In the genomic region with DNA sequence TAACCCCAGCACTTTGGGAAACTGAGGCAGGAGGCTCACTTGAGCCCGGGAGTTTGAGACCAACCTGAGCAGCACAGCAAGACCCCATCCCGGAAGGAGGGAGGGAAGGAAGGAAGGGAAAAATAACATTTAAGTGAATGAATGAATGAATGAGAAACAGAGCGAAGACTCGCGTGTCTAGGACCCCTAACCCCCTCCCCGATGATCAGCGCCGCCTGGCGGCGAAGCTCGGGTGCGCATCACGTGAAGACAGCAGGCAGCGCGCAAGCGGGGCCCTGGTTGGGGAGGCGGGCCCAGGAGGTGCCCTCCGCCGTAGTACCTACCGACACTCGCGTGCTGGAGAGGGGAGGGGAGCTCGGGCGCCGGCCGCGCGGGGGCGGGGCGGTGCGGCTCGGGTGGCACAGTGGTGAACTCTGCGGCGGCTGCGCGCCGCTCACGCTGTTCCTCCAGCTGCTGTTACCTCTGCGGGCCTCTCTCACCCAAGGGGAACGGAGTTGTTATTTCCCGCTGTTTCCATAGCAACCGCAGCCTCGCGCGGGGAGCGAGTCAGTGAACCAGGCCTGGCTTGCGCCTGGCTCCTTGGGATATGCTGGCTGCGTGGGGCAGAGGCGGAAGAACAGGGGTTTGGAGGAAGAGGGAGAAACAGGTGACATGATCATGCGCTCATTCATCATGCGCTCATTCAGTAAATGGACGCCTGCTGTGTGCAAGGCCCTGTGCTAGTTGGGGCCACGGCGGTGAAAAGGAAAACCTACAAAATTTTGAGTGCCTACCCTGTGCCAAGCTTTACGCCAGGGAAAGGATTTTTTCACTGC, we compare ENCODE assay signal across 8 cellular contexts. TPM values are rescaled to one million over a fixed set of nuclear protein-coding genes. Genes with fewer than 3 reads are reported as not detected.
A peak's percentile ranks its signal among the peaks of the same experiment; 100 is the strongest.
DNase-seq lines count a peak whose midpoint lies in the region; FAIRE-seq and TF ChIP-seq lines count a peak whose summit lies in the region.

No MANE protein-coding gene starts in this region.

- no peaks in the 10 kb centered on the region for H3K36me3 Mint-ChIP-seq in stimulated activated naive CD8-positive, alpha-beta T cell treated with anti-CD3 and anti-CD28 coated beads, Interleukin-15, Interleukin-2, amounts not matched to agents 100 ng/mL and 50 ng/mL, for 24 hours (ENCODE audit: low read depth)

- FAIRE-seq in H54 (lab: Jason Lieb, UNC), result peak; percentile 94

- no peaks in the 10 kb centered on the region for H3K36me3 ChIP-seq in neural cell (ENCODE audit: insufficient read depth, low read length)

- no peak for TF ChIP-seq POLR2A in H54 (IDR thresholded peaks at IDR 0.05; ENCODE audit: low read depth, low read length)

- H3K27ac ChIP-seq in RWPE1 (no peak overlapping the region), neural cell (ENCODE audit: low read length) (peak overlapping the region; percentile 84)

- no peaks in the 10 kb centered on the region for H3K79me2 ChIP-seq in neural cell (replicated peaks; ENCODE audit: insufficient read depth, low read length)

- TF ChIP-seq RAD21 in neural cell (conservative IDR thresholded peaks at IDR 0.05), result peak; percentile 62

- H3K9ac ChIP-seq in neural cell (ENCODE audit: low read length), result peak overlapping the region; percentile 61

- H3K4me3 ChIP-seq in foreskin fibroblast (ENCODE audit: low read depth in 1 of 2, low read length in 2 of 2) (peak overlapping the region; percentile 53 to 64), neural cell (ENCODE audit: low read length) (peak overlapping the region; percentile 65)

- H3K4me3 Mint-ChIP-seq in stimulated activated naive CD8-positive, alpha-beta T cell treated with anti-CD3 and anti-CD28 coated beads, Interleukin-15, Interleukin-2, amounts not matched to agents 100 ng/mL and 50 ng/mL, for 24 hours, result peak overlapping the region; percentile 71

- DNase-seq in EH (ENCODE audit: low read depth) (peak; percentile 69), H54 (ENCODE audit: insufficient read length, low spot score) (peak; percentile 60), LoVo (ENCODE audit: low spot score) (peak; percentile 77), RWPE1 (ENCODE audit: low spot score) (peak; percentile 41), foreskin fibroblast (peak; percentile 56 to 84)
- peak; percentile 66 for DNase-seq in activated effector memory CD4-positive, alpha-beta T cell treated with Interleukin-2 at 50 U/mL for 16 hours

- CTCF ChIA-PET in RWPE1 (lab: Yijun Ruan, JAX), result interaction anchor here (0.6 to 1.1 kb wide), 8 partner anchors 10 to 1264 kb away, joined by 3 to 5 read pairs (median 4); no protein-coding TSS in a partner anchor

- POLR2A ChIA-PET in RWPE1 (lab: Yijun Ruan, JAX; ENCODE audit: low non-redundant PET), result no interaction called here

- peaks cover 17% of the 10 kb centered on the region for H3K4me1 Mint-ChIP-seq in stimulated activated naive CD8-positive, alpha-beta T cell treated with anti-CD3 and anti-CD28 coated beads, Interleukin-15, Interleukin-2, amounts not matched to agents 100 ng/mL and 50 ng/mL, for 24 hours (ENCODE audit: low read depth)

- no peaks in the 10 kb centered on the region for H3K9me3 Mint-ChIP-seq in stimulated activated naive CD8-positive, alpha-beta T cell treated with anti-CD3 and anti-CD28 coated beads, Interleukin-15, Interleukin-2, amounts not matched to agents 100 ng/mL and 50 ng/mL, for 24 hours

- H3K4me2 ChIP-seq in neural cell (ENCODE audit: low read length), result peak overlapping the region; percentile 30

- no peaks in the 10 kb centered on the region for H4K20me1 ChIP-seq in neural cell (ENCODE audit: insufficient read depth)

- peak; percentile 89 for TF ChIP-seq EP300 in neural cell (conservative IDR thresholded peaks at IDR 0.05; ENCODE audit: poor library complexity, severe bottlenecking)

- no peaks in the 10 kb centered on the region for H3F3A ChIP-seq in neural cell (ENCODE audit: insufficient read depth, low read length, poor library complexity, severe bottlenecking)

- TF ChIP-seq CTCF in RWPE1 (conservative IDR thresholded peaks at IDR 0.05; ENCODE audit: low read depth) (peak; percentile 73), foreskin fibroblast (IDR thresholded peaks at IDR 0.05; ENCODE audit: low read depth, low read length) (peak; percentile 96), neural cell (IDR thresholded peaks at IDR 0.05; ENCODE audit: poor library complexity, severe bottlenecking) (peak; percentile 87)

- H3K27me3 Mint-ChIP-seq in stimulated activated naive CD8-positive, alpha-beta T cell treated with anti-CD3 and anti-CD28 coated beads, Interleukin-15, Interleukin-2, amounts not matched to agents 100 ng/mL and 50 ng/mL, for 24 hours, result peaks cover 27% of the 10 kb centered on the region

- H3K27ac Mint-ChIP-seq in stimulated activated naive CD8-positive, alpha-beta T cell treated with anti-CD3 and anti-CD28 coated beads, Interleukin-15, Interleukin-2, amounts not matched to agents 100 ng/mL and 50 ng/mL, for 24 hours, result no peak overlapping the region

- H2AFZ ChIP-seq in neural cell (ENCODE audit: low read depth, low read length), result peak overlapping the region; percentile 51

- no peaks in the 10 kb centered on the region for H3K9me3 ChIP-seq in neural cell (ENCODE audit: low read length)

- no peaks in the 10 kb centered on the region for H3K9me2 ChIP-seq in neural cell (ENCODE audit: insufficient read depth, low read length)

- H3K27me3 ChIP-seq in neural cell (ENCODE audit: insufficient read depth, low read depth, low read length), result no peaks in the 10 kb centered on the region

TF ChIP-seq in neural cell, 6 proteins besides CTCF, POLR2A, EP300 and RAD21:
- peak; percentile 75 for TF ChIP-seq SMC3 (conservative IDR thresholded peaks at IDR 0.05; ENCODE audit: poor library complexity)
- TF ChIP-seq POLR2AphosphoS5 (IDR thresholded peaks at IDR 0.05), result peak; percentile 76
- TF ChIP-seq REST (IDR thresholded peaks at IDR 0.05; ENCODE audit: borderline replicate concordance), result peak; percentile 57
- no peak for TF ChIP-seq EZH2 (IDR thresholded peaks at IDR 0.05; ENCODE audit: borderline replicate concordance, insufficient read depth, low read length, poor library complexity, severe bottlenecking)
- peak; percentile 64 for TF ChIP-seq MXI1 (conservative IDR thresholded peaks at IDR 0.05; ENCODE audit: poor library complexity, severe bottlenecking)
- peak; percentile 56 for TF ChIP-seq TAF1 (IDR thresholded peaks at IDR 0.05; ENCODE audit: low read depth)

RNA-seq across cellular contexts. Expression of gene DCDC2, which starts 2.0 kb away (rescaled TPM):
- 0.06 and 0.57 TPM in 2 replicates for polyA plus RNA-seq in neural cell
- 0.49 and 1.2 TPM in 2 replicates for polyA minus RNA-seq in neural cell

RNA-seq across cellular contexts. Expression of gene MRS2, which starts 42.9 kb away (rescaled TPM):
- 37.7 and 47.9 TPM in 2 replicates for polyA plus RNA-seq in neural cell
- polyA minus RNA-seq in neural cell, result 36.0 and 39.6 TPM in 2 replicates
